ENCODE assay signal across 8 cellular contexts in the genomic region with DNA sequence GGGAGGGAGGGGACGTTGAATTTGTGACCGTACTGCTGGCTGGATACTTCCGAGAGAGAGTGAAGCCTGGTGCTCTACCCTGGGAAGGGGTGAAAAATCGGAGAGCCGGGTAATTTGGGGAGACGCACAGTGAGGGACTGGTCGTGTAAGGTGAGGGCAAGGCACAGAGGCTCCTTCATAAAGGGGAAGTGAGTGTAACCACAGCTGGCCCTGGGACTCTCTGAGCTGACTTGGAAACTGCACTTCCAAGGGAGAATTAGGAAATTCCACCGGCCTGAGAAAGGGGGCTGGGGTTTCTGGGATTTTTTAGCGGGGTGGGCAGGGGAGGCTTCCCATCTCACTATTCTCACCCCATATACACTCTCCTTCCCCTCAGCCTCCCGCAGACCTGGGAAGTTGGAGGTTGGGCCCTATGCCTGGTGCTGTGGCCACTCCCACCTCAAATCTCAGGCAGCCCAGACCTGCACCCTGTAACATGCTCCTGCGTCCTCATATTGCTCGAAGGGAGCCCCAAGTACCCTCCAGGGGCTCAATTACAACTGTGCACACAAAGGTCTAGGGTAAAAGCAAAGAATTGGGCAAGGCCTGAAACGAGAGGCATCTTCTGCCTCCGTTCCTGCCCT.
DNase-seq lines count a peak whose midpoint lies in the region; ATAC-seq and TF ChIP-seq lines count a peak whose summit lies in the region.

No MANE protein-coding gene starts in this region.

- TF ChIP-seq POLR2A in testis (IDR thresholded peaks at IDR 0.05), result no peak

- no peak for TF ChIP-seq CTCF in brain (conservative IDR thresholded peaks at IDR 0.05)
- no peak for TF ChIP-seq CTCF in testis (IDR thresholded peaks at IDR 0.05)

- peak overlapping the region; percentile 87 for H3K27ac ChIP-seq in layer of hippocampus (ENCODE audit: low read depth, low read length)
- H3K27ac ChIP-seq in testis, result no peak overlapping the region

- WGBS in testis, 2 donors, result 25 to 27% methylated on average over 14 of the region's 14 CpGs

- intact Hi-C loops in testis (cut with DNase I; ENCODE audit: low total_unique reads), result no loop called here

- peak overlapping the region; percentile 91 to 98 (median 95) for H3K4me3 Mint-ChIP-seq in brain

- H3K36me3 Mint-ChIP-seq in brain, result peaks cover 6% of the 10 kb centered on the region

- peak overlapping the region; percentile 57 to 70 for H3K4me3 ChIP-seq in testis

- H3K27me3 Mint-ChIP-seq in brain, result peaks cover 16% of the 10 kb centered on the region

- H3K27ac Mint-ChIP-seq in brain, result peak overlapping the region; percentile 76 to 98 (median 89)

- H3K9me3 Mint-ChIP-seq in brain, result peaks cover 0 to 2% (median 0%) of the 10 kb centered on the region in 5 experiments

- H3K36me3 ChIP-seq in testis (ENCODE audit: low read depth, missing control alignments), result no peaks in the 10 kb centered on the region

- no peaks in the 10 kb centered on the region for H3K9me3 ChIP-seq in testis

- H3K4me1 ChIP-seq in testis, result peaks cover 11% of the 10 kb centered on the region

- no peaks in the 10 kb centered on the region for H3K27me3 ChIP-seq in layer of hippocampus (ENCODE audit: control insufficient read depth, insufficient read depth, low read length)
- no peaks in the 10 kb centered on the region for H3K27me3 ChIP-seq in testis

- DNase-seq in NOMO-1 (lab: John Stamatoyannopoulos, UW; ENCODE audit: unreplicated experiment in 2 of 2) (peak; percentile 35 to 57), NOMO-1 treated with dmso at 0.1 percent for 144 hours (lab: John Stamatoyannopoulos, UW; ENCODE audit: unreplicated experiment) (no peak), testis (no peak), NCI-H510A (lab: John Stamatoyannopoulos, UW) (no peak)

- H3K4me1 Mint-ChIP-seq in brain, result peaks cover 67% of the 10 kb centered on the region

- ATAC-seq in HG03135 (IDR thresholded peaks at IDR 0.05; ENCODE audit: unreplicated experiment) (no peak), HG02840 (IDR thresholded peaks at IDR 0.05; ENCODE audit: low FRiP score, unreplicated experiment) (no peak)

Comparison
In these comparisons a context has a peak if more than half of its experiments do, and no peak if none do; other contexts are left out.
1. DNase-seq: peak in NOMO-1 (2 of 2); none in NOMO-1 treated with dmso at 0.1 percent for 144 hours (single experiment), testis (single experiment) and NCI-H510A (single experiment).